19 cellular contexts compared by ENCODE assay signal in the genomic region with DNA sequence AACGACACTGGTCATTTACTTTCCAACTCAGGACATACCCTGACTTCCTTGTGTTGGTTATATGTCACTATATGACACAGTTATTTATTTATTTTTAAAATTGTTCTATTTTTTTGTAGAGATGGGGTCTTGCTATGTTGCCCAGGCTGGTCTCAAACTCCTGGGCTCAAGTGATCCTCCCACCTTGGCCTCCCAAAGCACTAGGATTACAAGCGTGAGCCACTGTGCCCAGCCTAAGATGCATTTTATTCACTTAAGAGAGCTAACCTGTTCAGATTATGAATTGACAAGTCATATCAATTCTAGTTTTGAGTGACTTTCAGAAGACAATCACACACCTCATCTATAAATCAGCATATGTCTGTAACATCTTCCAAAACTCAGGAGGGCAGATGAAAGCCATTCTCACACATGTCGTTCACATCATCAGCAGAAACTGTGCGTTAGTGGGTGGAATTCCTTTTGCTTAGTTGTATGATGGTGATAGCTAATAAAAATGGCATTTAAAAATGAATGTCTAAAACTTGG. TPM values are rescaled to one million over a fixed set of nuclear protein-coding genes. Genes with fewer than 3 reads are reported as not detected.
A peak's percentile ranks its signal among the peaks of the same experiment; 100 is the strongest.
DNase-seq lines count a peak whose midpoint lies in the region; ATAC-seq, FAIRE-seq and TF ChIP-seq lines count a peak whose summit lies in the region.
"Had no signal": no experiment of that assay in that cellular context is flagged by ENCODE, and none has a peak within 500 bp of the region (broad histone marks: within the 10 kb centered on the region; RNA-seq: fewer than 3 reads in every experiment).

No MANE protein-coding gene starts in this region.

- no peaks in the 10 kb centered on the region for H3K9me3 ChIP-seq in keratinocyte (ENCODE audit: control insufficient read depth, low read depth, low read length)
- H3K9me3 ChIP-seq in suprapubic skin = no peaks in the 10 kb centered on the region
- H3K9me3 ChIP-seq: ascending aorta, mucosa of descending colon, psoas muscle, vagina had no signal

- no peak overlapping the region for H3K4me2 ChIP-seq in keratinocyte (ENCODE audit: control insufficient read depth, extremely low read depth, insufficient read depth, low read depth, low read length)

- peak; percentile 60 for DNase-seq in activated CD4-positive, alpha-beta memory T cell treated with anti-CD3 and anti-CD28 coated beads for 36 hours
- DNase-seq in activated CD4-positive, alpha-beta memory T cell treated with anti-CD3 and anti-CD28 coated beads, Interleukin-2, amount 10 ng/mL, durations not matched to agents 7 days and 5 days = no peak
- DNase-seq in GM12865 (ENCODE audit: low read depth) (peak; percentile 63), keratinocyte (ENCODE audit: low read depth, low spot score) (no peak), dermis blood vessel endothelial cell (no peak), suprapubic skin (ENCODE audit: low spot score in 2 of 2) (no peak)
- DNase-seq in T-helper 2 cell treated with Interferon-gamma antibody and Interleukin-4, amounts not matched to agents 5 μg/mL and 100 μg/mL, for 36 hours (ENCODE audit: low spot score) = no peak
- DNase-seq: activated CD4-positive, alpha-beta T cell treated with anti-CD3 and anti-CD28 coated beads, Interleukin-2, amount 50 U/mL, for 4 hours; DMS153; effector memory CD8-positive, alpha-beta T cell; left ventricle myocardium superior; mucosa of descending colon; NCI-H1694; NCI-H2227 treated with DMSO at 0.1 percent for 48 hours; psoas muscle; T1000 had no signal

- H3K9ac ChIP-seq in keratinocyte (ENCODE audit: control insufficient read depth, extremely low read depth, insufficient read depth, low read length) = no peak overlapping the region

- peak overlapping the region; percentile 96 for H3K27ac ChIP-seq in keratinocyte (ENCODE audit: control insufficient read depth, insufficient read depth, low read length)
- H3K27ac ChIP-seq in suprapubic skin = no peak overlapping the region
- H3K27ac ChIP-seq: ascending aorta, psoas muscle, vagina had no signal

- POLR2A ChIA-PET in activated CD4-positive, alpha-beta memory T cell treated with anti-CD3 and anti-CD28 coated beads for 36 hours (lab: Charles Lee) = interaction anchor here (0.7 to 4.0 kb wide), 5 partner anchors 8 to 35 kb away, joined by 3 to 18 read pairs (median 4); partner anchors contain the start of gene RHOH
- POLR2A ChIA-PET in activated CD4-positive, alpha-beta memory T cell treated with anti-CD3 and anti-CD28 coated beads, Interleukin-2, amount 10 ng/mL, durations not matched to agents 7 days and 5 days (lab: Charles Lee) = interaction anchor here (1.0 to 10.0 kb wide), 2 partner anchors 10 to 125 kb away, joined by 3 to 135 read pairs; partner anchors contain the start of gene RHOH

- H3K36me3 ChIP-seq in keratinocyte (ENCODE audit: control insufficient read depth in 2 of 2, extremely low read depth in 1 of 2, insufficient read depth in 2 of 2, low read length in 2 of 2) (no peaks in the 10 kb centered on the region), suprapubic skin (no peaks in the 10 kb centered on the region)
- H3K36me3 ChIP-seq: ascending aorta, vagina had no signal

- peak overlapping the region; percentile 5 for H3K4me3 Mint-ChIP-seq in activated CD4-positive, alpha-beta memory T cell treated with anti-CD3 and anti-CD28 coated beads for 36 hours
- no peak overlapping the region for H3K4me3 Mint-ChIP-seq in activated CD4-positive, alpha-beta memory T cell treated with anti-CD3 and anti-CD28 coated beads, Interleukin-2, amount 10 ng/mL, durations not matched to agents 7 days and 5 days
- H3K4me3 Mint-ChIP-seq in T-helper 2 cell treated with Interferon-gamma antibody and Interleukin-4, amounts not matched to agents 5 μg/mL and 100 μg/mL, for 36 hours = peak overlapping the region; percentile 11

- no peaks in the 10 kb centered on the region for H3K27me3 ChIP-seq in keratinocyte (ENCODE audit: control insufficient read depth, extremely low read depth, insufficient read depth, low read length)
- no peaks in the 10 kb centered on the region for H3K27me3 ChIP-seq in suprapubic skin
- H3K27me3 ChIP-seq: ascending aorta, vagina had no signal

- no peak overlapping the region for H3K4me3 ChIP-seq in GM12865 (ENCODE audit: low read depth, low read length)
- H3K4me3 ChIP-seq in keratinocyte (ENCODE audit: control insufficient read depth in 2 of 3, extremely low read depth in 1 of 3, insufficient read depth in 2 of 3, low read depth in 1 of 3, low read length in 3 of 3) = no peak overlapping the region
- H3K4me3 ChIP-seq in suprapubic skin = no peak overlapping the region
- H3K4me3 ChIP-seq: ascending aorta, mucosa of descending colon, psoas muscle, vagina had no signal

- H3K4me1 ChIP-seq in keratinocyte (ENCODE audit: control insufficient read depth, extremely low read depth, insufficient read depth, low read length) (peaks cover 29% of the 10 kb centered on the region), suprapubic skin (no peaks in the 10 kb centered on the region)
- H3K4me1 ChIP-seq: ascending aorta, psoas muscle, vagina had no signal

- peak overlapping the region; percentile 53 for H3K27ac Mint-ChIP-seq in activated CD4-positive, alpha-beta memory T cell treated with anti-CD3 and anti-CD28 coated beads for 36 hours
- H3K27ac Mint-ChIP-seq in activated CD4-positive, alpha-beta memory T cell treated with anti-CD3 and anti-CD28 coated beads, Interleukin-2, amount 10 ng/mL, durations not matched to agents 7 days and 5 days = no peak overlapping the region
- H3K27ac Mint-ChIP-seq in T-helper 2 cell treated with Interferon-gamma antibody and Interleukin-4, amounts not matched to agents 5 μg/mL and 100 μg/mL, for 36 hours = peak overlapping the region; percentile 46

- no peaks in the 10 kb centered on the region for H4K20me1 ChIP-seq in keratinocyte (ENCODE audit: control insufficient read depth, extremely low read depth, insufficient read depth, low read length)

- WGBS in suprapubic skin = 83% methylated on average over 4 of the region's 4 CpGs

- intact Hi-C loops in activated CD4-positive, alpha-beta memory T cell treated with anti-CD3 and anti-CD28 coated beads for 36 hours (cut with micrococcal nuclease) = loop anchor here (1.0 to 10.0 kb wide), 4 partner anchors 8 to 63 kb away; no protein-coding TSS in a partner anchor

- no peak for FAIRE-seq in keratinocyte (lab: Jason Lieb, UNC)

- no peak for TF ChIP-seq POLR2A in suprapubic skin (IDR thresholded peaks at IDR 0.05)

- no peaks in the 10 kb centered on the region for H3K36me3 Mint-ChIP-seq in activated CD4-positive, alpha-beta memory T cell treated with anti-CD3 and anti-CD28 coated beads for 36 hours
- no peaks in the 10 kb centered on the region for H3K36me3 Mint-ChIP-seq in activated CD4-positive, alpha-beta memory T cell treated with anti-CD3 and anti-CD28 coated beads, Interleukin-2, amount 10 ng/mL, durations not matched to agents 7 days and 5 days (ENCODE audit: low read depth)
- H3K36me3 Mint-ChIP-seq in T-helper 2 cell treated with Interferon-gamma antibody and Interleukin-4, amounts not matched to agents 5 μg/mL and 100 μg/mL, for 36 hours (ENCODE audit: low read depth) = peaks cover 5% of the 10 kb centered on the region

- ATAC-seq in GM18873 (IDR thresholded peaks at IDR 0.05; ENCODE audit: low FRiP score, unreplicated experiment) = no peak
- ATAC-seq: effector memory CD8-positive, alpha-beta T cell; left ventricle myocardium superior; mucosa of descending colon; psoas muscle had no signal

- H3K9me1 ChIP-seq in keratinocyte (ENCODE audit: control insufficient read depth, extremely low read depth, insufficient read depth, low read length) = no peaks in the 10 kb centered on the region

- no peaks in the 10 kb centered on the region for H3K79me2 ChIP-seq in keratinocyte (ENCODE audit: control insufficient read depth, insufficient read depth, low read length)

- CTCF ChIA-PET in activated CD4-positive, alpha-beta memory T cell treated with anti-CD3 and anti-CD28 coated beads for 36 hours (lab: Charles Lee) = interaction anchor here (0.6 to 1.7 kb wide), 7 partner anchors 10 to 138 kb away, joined by 3 to 8 read pairs (median 4); no protein-coding TSS in a partner anchor
- CTCF ChIA-PET in activated CD4-positive, alpha-beta memory T cell treated with anti-CD3 and anti-CD28 coated beads, Interleukin-2, amount 10 ng/mL, durations not matched to agents 7 days and 5 days (lab: Charles Lee) = interaction anchor here (0.7 to 1.4 kb wide), 4 partner anchors 44 to 138 kb away, joined by 3 to 5 read pairs (median 4); no protein-coding TSS in a partner anchor

- H3K9me3 Mint-ChIP-seq in activated CD4-positive, alpha-beta memory T cell treated with anti-CD3 and anti-CD28 coated beads for 36 hours = no peaks in the 10 kb centered on the region
- no peaks in the 10 kb centered on the region for H3K9me3 Mint-ChIP-seq in activated CD4-positive, alpha-beta memory T cell treated with anti-CD3 and anti-CD28 coated beads, Interleukin-2, amount 10 ng/mL, durations not matched to agents 7 days and 5 days
- H3K9me3 Mint-ChIP-seq in T-helper 2 cell treated with Interferon-gamma antibody and Interleukin-4, amounts not matched to agents 5 μg/mL and 100 μg/mL, for 36 hours = no peaks in the 10 kb centered on the region
- H3K9me3 Mint-ChIP-seq: effector memory CD8-positive, alpha-beta T cell had no signal

- TF ChIP-seq CTCF in GM12865 (IDR thresholded peaks at IDR 0.05; ENCODE audit: insufficient read depth, low read depth, low read length, missing control alignments) (no peak), keratinocyte (optimal IDR thresholded peaks at IDR 0.05 in 1 of 3, IDR thresholded peaks at IDR 0.05 in 1 of 3, conservative IDR thresholded peaks at IDR 0.05 in 1 of 3; ENCODE audit: extremely low read depth in 1 of 3, insufficient read depth in 2 of 3, low read length in 3 of 3) (no peak), suprapubic skin (IDR thresholded peaks at IDR 0.05) (no peak)

- no peak overlapping the region for H2AFZ ChIP-seq in keratinocyte (ENCODE audit: control insufficient read depth, low read length)

- H3K27me3 Mint-ChIP-seq in activated CD4-positive, alpha-beta memory T cell treated with anti-CD3 and anti-CD28 coated beads for 36 hours = no peaks in the 10 kb centered on the region
- no peaks in the 10 kb centered on the region for H3K27me3 Mint-ChIP-seq in activated CD4-positive, alpha-beta memory T cell treated with anti-CD3 and anti-CD28 coated beads, Interleukin-2, amount 10 ng/mL, durations not matched to agents 7 days and 5 days
- H3K27me3 Mint-ChIP-seq in T-helper 2 cell treated with Interferon-gamma antibody and Interleukin-4, amounts not matched to agents 5 μg/mL and 100 μg/mL, for 36 hours (ENCODE audit: low read depth) = no peaks in the 10 kb centered on the region
- H3K27me3 Mint-ChIP-seq: effector memory CD8-positive, alpha-beta T cell had no signal

- H3K4me1 Mint-ChIP-seq in activated CD4-positive, alpha-beta memory T cell treated with anti-CD3 and anti-CD28 coated beads for 36 hours (ENCODE audit: low read depth) = peaks cover 65% of the 10 kb centered on the region
- H3K4me1 Mint-ChIP-seq in activated CD4-positive, alpha-beta memory T cell treated with anti-CD3 and anti-CD28 coated beads, Interleukin-2, amount 10 ng/mL, durations not matched to agents 7 days and 5 days = peaks cover 64% of the 10 kb centered on the region
- peaks cover 56% of the 10 kb centered on the region for H3K4me1 Mint-ChIP-seq in T-helper 2 cell treated with Interferon-gamma antibody and Interleukin-4, amounts not matched to agents 5 μg/mL and 100 μg/mL, for 36 hours (ENCODE audit: low read depth)

- TF ChIP-seq EP300 in suprapubic skin (IDR thresholded peaks at IDR 0.05) = no peak

- dilution Hi-C loops in keratinocyte (cut with MboI; ENCODE audit: extremely low pct_ligation_motif_present, low sequenced_read_pairs) = no loop called here

RNA-seq across cellular contexts. Expression of gene RHOH, which starts 9.4 kb away (rescaled TPM):
- total RNA-seq in activated CD4-positive, alpha-beta memory T cell treated with anti-CD3 and anti-CD28 coated beads for 36 hours = 10 to 100 TPM; 97.5 to 98.6 TPM
- 100 to 1,000 TPM; 125 to 126 TPM for total RNA-seq in activated CD4-positive, alpha-beta memory T cell treated with anti-CD3 and anti-CD28 coated beads, Interleukin-2, amount 10 ng/mL, durations not matched to agents 7 days and 5 days
- 0.04 to 0.15 TPM in 2 of 3 replicates, not detected in the other for polyA plus RNA-seq in keratinocyte
- polyA plus RNA-seq in keratinocyte (2011; ENCODE audit: low read depth) = not detected
- not detected in 2 replicates for polyA plus RNA-seq in keratinocyte (2011; cell fraction: cytosol; rRNA removed)
- polyA plus RNA-seq in keratinocyte (2011; cell fraction: nucleus; rRNA removed) = 0.16 and 0.17 TPM in 2 replicates
- not detected in 2 replicates for polyA plus RNA-seq in keratinocyte (2012; ENCODE audit: low replicate concordance)
- not detected in 3 replicates for polyA minus RNA-seq in keratinocyte
- polyA minus RNA-seq in keratinocyte (2011; cell fraction: cytosol; rRNA and poly(A)+ RNA removed) = not detected
- 0.62 TPM in 1 of 2 replicates, not detected in the other for polyA minus RNA-seq in keratinocyte (2011; cell fraction: nucleus; rRNA and poly(A)+ RNA removed)
- total RNA-seq in dermis blood vessel endothelial cell (0.17 and 0.65 TPM in 2 replicates), suprapubic skin (1 to 10 TPM in 3 of 4 donors, under 1 TPM in 1; 0.91 to 3.5 (median 1.5) TPM)
- total RNA-seq: ascending aorta had no signal

Comparison
In these comparisons a context has a peak if more than half of its experiments do, and no peak if none do; other contexts are left out.
1. DNase-seq: peak in activated CD4-positive, alpha-beta memory T cell treated with anti-CD3 and anti-CD28 coated beads for 36 hours (single experiment) and GM12865 (single experiment); none in activated CD4-positive, alpha-beta memory T cell treated with anti-CD3 and anti-CD28 coated beads, Interleukin-2, amount 10 ng/mL, durations not matched to agents 7 days and 5 days (single experiment), T-helper 2 cell treated with Interferon-gamma antibody and Interleukin-4, amounts not matched to agents 5 μg/mL and 100 μg/mL, for 36 hours (single experiment), keratinocyte (single experiment), dermis blood vessel endothelial cell (single experiment) and suprapubic skin (0 of 2).
2. RNA of gene RHOH, which starts 9.4 kb away (total RNA-seq): 125 to 126 TPM in activated CD4-positive, alpha-beta memory T cell treated with anti-CD3 and anti-CD28 coated beads, Interleukin-2, amount 10 ng/mL, durations not matched to agents 7 days and 5 days and 97.5 to 98.6 TPM in activated CD4-positive, alpha-beta memory T cell treated with anti-CD3 and anti-CD28 coated beads for 36 hours; 0.91 to 3.5 TPM in suprapubic skin and 0.17 to 0.65 TPM in dermis blood vessel endothelial cell; every median in the first group is over 10 times any median in the second.